Comparison of ENCODE assay signal across 8 cellular contexts in genomic region chr3:42804831-42805821, GRCh38. TPM values are rescaled to one million over a fixed set of nuclear protein-coding genes. Genes with fewer than 3 reads are reported as not detected.
DNase-seq lines count a peak whose midpoint lies in the region; ATAC-seq, FAIRE-seq and TF ChIP-seq lines count a peak whose summit lies in the region.

No MANE protein-coding gene starts in this region.

- H4K20me1 ChIP-seq in GM12878 (ENCODE audit: control insufficient read depth, insufficient read depth): no peaks in the 10 kb centered on the region

- H3K36me3 ChIP-seq in GM12878 (ENCODE audit: control insufficient read depth in 2 of 2, insufficient read depth in 2 of 2, low read length in 1 of 2) (no peaks in the 10 kb centered on the region), skeletal muscle tissue (ENCODE audit: control insufficient read depth in 3 of 3, insufficient read depth in 3 of 3, low read length in 3 of 3) (no peaks in the 10 kb centered on the region)

- WGBS in GM12878 (ENCODE audit: insufficient coverage, insufficient replicate concordance, low lambda C conversion rate, missing lambda C conversion rate): 58% methylated on average over 36 of the region's 36 CpGs

- DNase-seq in NCI-H2227 (lab: John Stamatoyannopoulos, UW; ENCODE audit: unreplicated experiment) (peak; percentile 5), NCI-H2227 treated with DMSO at 0.1 percent for 48 hours (lab: John Stamatoyannopoulos, UW) (no peak), GM12878 (ENCODE audit: low read depth, low spot score) (no peak), iPS-NIHi7 (ENCODE audit: extremely low spot score) (peak; percentile 54)
- no peak for DNase-seq in stimulated activated CD4-positive, alpha-beta T cell treated with anti-CD3 and anti-CD28 coated beads, Interleukin-4, amount 100 ng/mL, for 1 hour

- peak overlapping the region; percentile 63 for H3K27ac ChIP-seq in GM12878 (ENCODE audit: control insufficient read depth, insufficient read depth)
- peak overlapping the region; percentile 94 for H3K27ac ChIP-seq in skeletal muscle tissue (ENCODE audit: low read depth, low read length)

- H3K79me2 ChIP-seq in GM12878 (ENCODE audit: control insufficient read depth, insufficient read depth, low read length): peaks cover 33% of the 10 kb centered on the region

- in situ Hi-C loops in GM12878 (cut with MboI): no loop called here

- SMC1A ChIA-PET in GM12878 (lab: Charles Lee; ENCODE audit: uncharacterized antibody, unreplicated experiment): interaction anchor here (0.9 to 1.1 kb wide), 2 partner anchors 11 to 19 kb away, joined by 3 to 4 read pairs; no protein-coding TSS in a partner anchor

- H3K9ac ChIP-seq in GM12878 (ENCODE audit: control insufficient read depth, insufficient read depth, low read length) (peak overlapping the region; percentile 74), skeletal muscle tissue (ENCODE audit: low read depth in 1 of 3, low read length in 3 of 3) (peak overlapping the region; percentile 66 to 93 (median 90))

- CTCF ChIA-PET in GM12878 (lab: Yijun Ruan, JAX): interaction anchor here (0.7 to 3.3 kb wide), 8 partner anchors 9 to 76 kb away, joined by 3 to 15 read pairs (median 4); no protein-coding TSS in a partner anchor

- H3K4me2 ChIP-seq in GM12878 (ENCODE audit: control insufficient read depth, insufficient read depth): peak overlapping the region; percentile 92

- H3K27me3 ChIP-seq in GM12878 (replicated peaks in 1 of 2; ENCODE audit: control insufficient read depth in 2 of 2, insufficient read depth in 2 of 2, low read length in 1 of 2) (no peaks in the 10 kb centered on the region), skeletal muscle tissue (ENCODE audit: control insufficient read depth in 3 of 3, insufficient read depth in 3 of 3, low read length in 3 of 3) (no peaks in the 10 kb centered on the region)

- peak overlapping the region; percentile 93 for H2AFZ ChIP-seq in GM12878 (ENCODE audit: control insufficient read depth, low read depth, low read length)

- ATAC-seq in HG03439 (IDR thresholded peaks at IDR 0.05; ENCODE audit: unreplicated experiment) (peak; percentile 20), GM12878 (peak; percentile 6), HG03135 (IDR thresholded peaks at IDR 0.05; ENCODE audit: unreplicated experiment) (no peak)

- TF ChIP-seq RAD21 in GM12878 (IDR thresholded peaks at IDR 0.05; ENCODE audit: insufficient read depth, low read depth, low read length): no peak

- H3K9me3 ChIP-seq in GM12878 (replicated peaks; ENCODE audit: control insufficient read depth, insufficient read depth, low read length) (no peaks in the 10 kb centered on the region), skeletal muscle tissue (ENCODE audit: control insufficient read depth in 3 of 3, low read length in 3 of 3) (no peaks in the 10 kb centered on the region)

- intact Hi-C loops in GM12878 (cut with micrococcal nuclease; ENCODE audit: unreplicated experiment): no loop called here

- POLR2A ChIA-PET in GM12878 (lab: Charles Lee): interaction anchor here (1.1 to 2.0 kb wide), 2 partner anchors 9 to 11 kb away, joined by 5 to 14 read pairs; no protein-coding TSS in a partner anchor

- no peaks in the 10 kb centered on the region; the same call in 1 of the 2 replicates for H3K4me1 ChIP-seq in GM12878 (ENCODE audit: control insufficient read depth, insufficient read depth, low read length)
- H3K4me1 ChIP-seq in skeletal muscle tissue (ENCODE audit: control insufficient read depth in 3 of 3, insufficient read depth in 3 of 3, low read length in 3 of 3): peaks cover 19 to 25% (median 24%) of the 10 kb centered on the region in 3 donors

- RAD21 ChIA-PET in GM12878 (lab: Charles Lee; ENCODE audit: unreplicated experiment): interaction anchor here (0.8 to 1.4 kb wide), 2 partner anchors 21 to 26 kb away, joined by 4 to 6 read pairs; no protein-coding TSS in a partner anchor

- no peak for FAIRE-seq in GM12878 (lab: Jason Lieb, UNC)

- TF ChIP-seq EP300 in GM12878 (IDR thresholded peaks at IDR 0.05; ENCODE audit: borderline replicate concordance in 1 of 2, control insufficient read depth in 1 of 2, low read depth in 2 of 2, low read length in 2 of 2): no peak

- no peak for TF ChIP-seq POLR2A in GM12878 (IDR thresholded peaks at IDR 0.05; ENCODE audit: low read depth, low read length)

- BruUV-seq in GM12878 (replicated peaks; lab: Mats Ljungman, UMichigan): TSS peak; percentile 87

- peak overlapping the region; percentile 66 for H3K4me3 ChIP-seq in GM12878
- H3K4me3 ChIP-seq in skeletal muscle tissue (ENCODE audit: low read length in 3 of 3): peak overlapping the region; percentile 85 to 96 (median 95)

- no peak for TF ChIP-seq CTCF in GM12878 (IDR thresholded peaks at IDR 0.05 in 2 of 3, conservative IDR thresholded peaks at IDR 0.05 in 1 of 3; ENCODE audit: control insufficient read depth in 2 of 3, extremely low read depth in 1 of 3, insufficient read depth in 1 of 3, low read depth in 3 of 3, low read length in 3 of 3)

TF ChIP-seq in GM12878, 131 proteins besides CTCF, POLR2A, EP300 and RAD21 (continues in another document):
- TF ChIP-seq ZNF217 (IDR thresholded peaks at IDR 0.05) (0 out of 2 replicates have a peak, but pooled peaks have one; percentile 19), NR2F1 (conservative IDR thresholded peaks at IDR 0.05) (0 out of 2 replicates have a peak, but pooled peaks have one; percentile 33), SREBF2 (IDR thresholded peaks at IDR 0.05; ENCODE audit: low read length) (no peak), DPF2 (IDR thresholded peaks at IDR 0.05) (0 out of 2 replicates have a peak, but pooled peaks have one; percentile 12)

RNA-seq across cellular contexts. Expression of gene HIGD1A, which starts 0.8 kb away (rescaled TPM):
- total RNA-seq in GM12878 (2013; cell fraction: nucleolus; rRNA removed): 16.7 and 20.1 TPM in 2 replicates
- total RNA-seq in GM12878 (2014; rRNA removed) (91.6 and 116 TPM in 2 replicates), GM12878 (2014; rRNA removed; fragmentation: Illumina TruSeq; extraction: Trizol) (132 and 135 TPM in 2 replicates), GM12878 (2021) (68.2 and 73.9 TPM in 2 replicates), skeletal muscle tissue (63.7 TPM)
- 66.9 TPM for polyA plus RNA-seq in GM12878 (2011; ENCODE audit: low read depth)
- polyA plus RNA-seq in GM12878 (2011; rRNA removed) (179 and 268 TPM in 2 replicates), GM12878 (2014; fragmentation: Illumina TruSeq; extraction: Trizol) (171 and 178 TPM in 2 replicates), GM12878 (2014; fragmentation: Nextera tagmentation; extraction: Ambion mirVana) (100 to 1,000 TPM; 405 to 487 TPM), GM12878 (2014; rRNA removed) (90.3 and 119 TPM in 2 replicates), GM12878 (2016; fragmentation: Nextera tagmentation; extraction: Ambion mirVana) (100 to 1,000 TPM; 254 to 271 TPM)
- polyA plus RNA-seq in GM12878 (2011; cell fraction: cytosol; rRNA removed): 48.2 and 57.0 TPM in 2 replicates
- polyA plus RNA-seq in GM12878 (2011; cell fraction: nucleus; rRNA removed): 41.2 and 48.6 TPM in 2 replicates
- polyA plus RNA-seq in GM12878 (2012): 71.3 and 86.8 TPM in 2 replicates
- polyA minus RNA-seq in GM12878 (2011; rRNA and poly(A)+ RNA removed): 28.0 and 49.1 TPM in 2 replicates
- 19.1 and 19.4 TPM in 2 replicates for polyA minus RNA-seq in GM12878 (2011; cell fraction: cytosol; rRNA and poly(A)+ RNA removed)
- polyA minus RNA-seq in GM12878 (2011; cell fraction: nucleus; rRNA and poly(A)+ RNA removed): 8.6 and 14.2 TPM in 2 replicates

RNA-seq across cellular contexts. Expression of gene ACKR2, which starts 4.1 kb away (rescaled TPM):
- total RNA-seq in GM12878 (2013; cell fraction: nucleolus; rRNA removed): 1.2 and 2.2 TPM in 2 replicates
- 0.05 TPM in 1 of 2 replicates, not detected in the other for total RNA-seq in GM12878 (2014; rRNA removed)
- total RNA-seq in GM12878 (2014; rRNA removed; fragmentation: Illumina TruSeq; extraction: Trizol): 0.18 TPM in 1 of 2 replicates, not detected in the other
- 0.36 and 0.82 TPM in 2 replicates for total RNA-seq in GM12878 (2021)
- not detected for polyA plus RNA-seq in GM12878 (2011; ENCODE audit: low read depth)
- 0.13 and 0.35 TPM in 2 replicates for polyA plus RNA-seq in GM12878 (2011; rRNA removed)
- polyA plus RNA-seq in GM12878 (2011; cell fraction: cytosol; rRNA removed): 0.06 and 0.10 TPM in 2 replicates
- 0.31 and 0.36 TPM in 2 replicates for polyA plus RNA-seq in GM12878 (2011; cell fraction: nucleus; rRNA removed)
- 0.18 and 0.30 TPM in 2 replicates for polyA plus RNA-seq in GM12878 (2012)
- polyA plus RNA-seq in GM12878 (2014; fragmentation: Illumina TruSeq; extraction: Trizol): 0.28 and 0.36 TPM in 2 replicates
- under 1 TPM; 0.05 TPM for polyA plus RNA-seq in GM12878 (2014; fragmentation: Nextera tagmentation; extraction: Ambion mirVana)
- polyA plus RNA-seq in GM12878 (2014; rRNA removed): 0.10 and 0.91 TPM in 2 replicates
- under 1 TPM in 1 of 2 experiments, not detected in 1; 0.17 TPM for polyA plus RNA-seq in GM12878 (2016; fragmentation: Nextera tagmentation; extraction: Ambion mirVana)
- polyA minus RNA-seq in GM12878 (2011; rRNA and poly(A)+ RNA removed): 0.22 and 0.36 TPM in 2 replicates
- polyA minus RNA-seq in GM12878 (2011; cell fraction: cytosol; rRNA and poly(A)+ RNA removed): not detected in 2 replicates
- polyA minus RNA-seq in GM12878 (2011; cell fraction: nucleus; rRNA and poly(A)+ RNA removed): 0.36 and 0.77 TPM in 2 replicates
- 1.6 TPM for total RNA-seq in skeletal muscle tissue

RNA-seq across cellular contexts. Expression of gene CCDC13, which starts 32.1 kb away (rescaled TPM):
- not detected in 2 replicates for total RNA-seq in GM12878 (2013; cell fraction: nucleolus; rRNA removed)
- total RNA-seq in GM12878 (2014; rRNA removed) (0.33 TPM in 1 of 2 replicates, not detected in the other), GM12878 (2014; rRNA removed; fragmentation: Illumina TruSeq; extraction: Trizol) (0.13 TPM in 1 of 2 replicates, not detected in the other), GM12878 (2021) (0.16 TPM in 1 of 2 replicates, not detected in the other), skeletal muscle tissue (not detected)
- not detected for polyA plus RNA-seq in GM12878 (2011; ENCODE audit: low read depth)
- polyA plus RNA-seq in GM12878 (2011; rRNA removed) (0.29 and 0.81 TPM in 2 replicates), GM12878 (2014; fragmentation: Illumina TruSeq; extraction: Trizol) (0.14 and 0.31 TPM in 2 replicates), GM12878 (2014; fragmentation: Nextera tagmentation; extraction: Ambion mirVana) (under 1 TPM in 1 of 2 experiments, not detected in 1; 0.35 TPM), GM12878 (2014; rRNA removed) (0.69 and 0.81 TPM in 2 replicates), GM12878 (2016; fragmentation: Nextera tagmentation; extraction: Ambion mirVana) (under 1 TPM in 1 of 2 experiments, not detected in 1; 0.19 TPM)
- 0.32 and 0.33 TPM in 2 replicates for polyA plus RNA-seq in GM12878 (2011; cell fraction: cytosol; rRNA removed)
- polyA plus RNA-seq in GM12878 (2011; cell fraction: nucleus; rRNA removed): 1.1 TPM in 2 replicates
- polyA plus RNA-seq in GM12878 (2012): 0.34 and 0.37 TPM in 2 replicates
- polyA minus RNA-seq in GM12878 (2011; rRNA and poly(A)+ RNA removed): 0.46 TPM in 1 of 2 replicates, not detected in the other
- polyA minus RNA-seq in GM12878 (2011; cell fraction: cytosol; rRNA and poly(A)+ RNA removed): not detected in 2 replicates
- 0.48 TPM in 1 of 2 replicates, not detected in the other for polyA minus RNA-seq in GM12878 (2011; cell fraction: nucleus; rRNA and poly(A)+ RNA removed)

Comparison
In these comparisons a context has a peak if more than half of its experiments do, and no peak if none do; other contexts are left out.
1. DNase-seq: peak in NCI-H2227 (single experiment) and iPS-NIHi7 (single experiment); none in NCI-H2227 treated with DMSO at 0.1 percent for 48 hours (single experiment), GM12878 (single experiment) and stimulated activated CD4-positive, alpha-beta T cell treated with anti-CD3 and anti-CD28 coated beads, Interleukin-4, amount 100 ng/mL, for 1 hour (single experiment).